9 cellular contexts compared by ENCODE assay signal in the genomic region with DNA sequence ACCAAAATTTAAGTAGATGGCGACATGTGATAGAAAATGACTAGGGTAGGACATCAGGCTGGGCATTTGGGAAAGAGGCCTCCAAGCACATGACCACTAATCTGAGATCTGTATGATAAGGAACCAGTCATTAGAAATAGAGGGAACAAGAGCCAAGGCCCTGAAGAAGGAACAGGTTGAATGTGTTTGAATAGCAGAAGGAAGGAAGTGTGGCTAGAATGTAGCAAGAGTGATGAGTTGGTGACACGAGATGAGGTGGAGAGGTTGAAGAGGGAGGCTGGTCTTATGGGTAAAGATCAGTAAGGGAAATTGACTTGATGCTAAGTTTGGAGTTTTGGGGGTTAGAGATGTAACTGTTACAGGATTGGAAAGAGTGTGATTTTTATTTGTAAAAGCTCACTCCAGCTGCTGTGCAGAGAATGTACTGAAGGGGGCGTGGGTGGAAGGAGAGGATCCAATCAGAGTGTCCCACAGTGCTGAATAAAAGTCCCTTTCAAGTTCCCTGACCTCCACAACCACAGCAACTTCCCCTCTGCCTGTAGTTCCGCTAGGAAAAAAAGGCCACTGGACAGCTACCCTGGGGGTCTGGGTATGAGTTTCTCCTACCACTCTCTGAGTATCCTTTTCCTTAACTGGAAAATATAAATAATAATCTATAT.
DNase-seq lines count a peak whose midpoint lies in the region; ATAC-seq, FAIRE-seq and TF ChIP-seq lines count a peak whose summit lies in the region.
"Had no signal": no experiment of that assay in that cellular context is flagged by ENCODE, and none has a peak within 500 bp of the region (broad histone marks: within the 10 kb centered on the region; RNA-seq: fewer than 3 reads in every experiment).

No MANE protein-coding gene starts in this region.

- H3K4me3 Mint-ChIP-seq in mesothelial cell of epicardium: no peak overlapping the region

- CTCF ChIA-PET in BJ (lab: Yijun Ruan, JAX): interaction anchor here (0.6 to 2.1 kb wide), 6 partner anchors 11 to 263 kb away, joined by 3 to 6 read pairs (median 3); no protein-coding TSS in a partner anchor

- FAIRE-seq in GM12891 (lab: Jason Lieb, UNC): no peak
- FAIRE-seq: GM18507 had no signal

- peaks cover 8% of the 10 kb centered on the region for H3K27me3 ChIP-seq in BJ (ENCODE audit: control insufficient read depth, insufficient read depth, low read length)

- TF ChIP-seq POLR2A in GM12891 (IDR thresholded peaks at IDR 0.05; ENCODE audit: low read depth, low read length): no peak

- POLR2A ChIA-PET in BJ (lab: Charles Lee): no interaction called here

- no peak for ATAC-seq in GM21737 (IDR thresholded peaks at IDR 0.05; ENCODE audit: unreplicated experiment)

- peaks cover 83% of the 10 kb centered on the region for H3K27me3 Mint-ChIP-seq in mesothelial cell of epicardium (ENCODE audit: low read depth)

- no peak overlapping the region for H3K27ac Mint-ChIP-seq in mesothelial cell of epicardium

- DNase-seq in BJ (ENCODE audit: low read depth) (no peak), GM12891 (ENCODE audit: insufficient read length, low spot score) (peak; percentile 12), NOMO-1 (lab: John Stamatoyannopoulos, UW; ENCODE audit: unreplicated experiment in 2 of 2) (peak; percentile 85 to 92), germinal center (ENCODE audit: low spot score) (peak; percentile 21), mesothelial cell of epicardium (ENCODE audit: low spot score in 2 of 2, unreplicated experiment in 2 of 2) (no peak), NCI-H2029 (lab: John Stamatoyannopoulos, UW) (no peak), NCI-H1048 (lab: John Stamatoyannopoulos, UW) (no peak)

- H3K36me3 Mint-ChIP-seq in mesothelial cell of epicardium: no peaks in the 10 kb centered on the region

- TF ChIP-seq CTCF in BJ (IDR thresholded peaks at IDR 0.05; ENCODE audit: insufficient read depth, low read depth, low read length) (peak; percentile 47), mesothelial cell of epicardium (IDR thresholded peaks at IDR 0.05; ENCODE audit: unreplicated experiment) (no peak)

- no peak overlapping the region for H3K4me3 ChIP-seq in BJ (ENCODE audit: low read depth, low read length)

- peaks cover 5% of the 10 kb centered on the region for H3K9me3 Mint-ChIP-seq in mesothelial cell of epicardium

- no peaks in the 10 kb centered on the region for H3K36me3 ChIP-seq in BJ (ENCODE audit: control insufficient read depth, insufficient read depth, low read length)

- H3K4me1 Mint-ChIP-seq in mesothelial cell of epicardium: peaks cover 11% of the 10 kb centered on the region

TF ChIP-seq in GM12891, 5 proteins besides CTCF, POLR2A, EP300 and RAD21:
- TF ChIP-seq POU2F2 (IDR thresholded peaks at IDR 0.05; ENCODE audit: low read depth, low read length) (no peak), POLR2AphosphoS5 (IDR thresholded peaks at IDR 0.05; ENCODE audit: low read depth, low read length) (no peak), PAX5 (IDR thresholded peaks at IDR 0.05; ENCODE audit: insufficient read depth, low read length, severe bottlenecking) (no peak), TAF1 (IDR thresholded peaks at IDR 0.05; ENCODE audit: low read depth, low read length) (no peak), SPI1 (IDR thresholded peaks at IDR 0.05; ENCODE audit: low read depth, low read length) (no peak)

Comparison
In these comparisons a context has a peak if more than half of its experiments do, and no peak if none do; other contexts are left out.
1. DNase-seq: peak in GM12891 (single experiment), NOMO-1 (2 of 2) and germinal center (single experiment); none in BJ (single experiment), mesothelial cell of epicardium (0 of 2), NCI-H2029 (single experiment) and NCI-H1048 (single experiment).